Comparison of ENCODE assay signal across 1 cellular context in genomic region chr1:30764939-30765582, GRCh38.
TF ChIP-seq lines count a peak whose summit lies in the region.

No MANE protein-coding gene starts in this region.

TF ChIP-seq in GM12878, 131 proteins besides CTCF, POLR2A, EP300 and RAD21 (continued from another document and continues in another):
- no peak for TF ChIP-seq CUX1 (IDR thresholded peaks at IDR 0.05; ENCODE audit: insufficient replicate concordance, low read depth, low read length)
- TF ChIP-seq IRF5 (IDR thresholded peaks at IDR 0.05; ENCODE audit: borderline replicate concordance), result no peak
- peak; percentile 94 for TF ChIP-seq IKZF1 (conservative IDR thresholded peaks at IDR 0.05)
- TF ChIP-seq BMI1 (IDR thresholded peaks at IDR 0.05; ENCODE audit: borderline replicate concordance), result peak; percentile 73; the same call in 1 of the 2 replicates
- TF ChIP-seq RFX5 (IDR thresholded peaks at IDR 0.05; ENCODE audit: low read depth, low read length), result no peak
- no peak for TF ChIP-seq USF1 (IDR thresholded peaks at IDR 0.05; ENCODE audit: borderline replicate concordance, extremely low read length, insufficient read depth, low read depth, low read length)
- TF ChIP-seq RELB (IDR thresholded peaks at IDR 0.05; ENCODE audit: low read depth), result peak; percentile 95
- no peak for TF ChIP-seq CBX5 (IDR thresholded peaks at IDR 0.05; ENCODE audit: low read depth)
- TF ChIP-seq WRNIP1 (IDR thresholded peaks at IDR 0.05; ENCODE audit: borderline replicate concordance, low read depth, low read length), result no peak
- TF ChIP-seq RCOR1 (conservative IDR thresholded peaks at IDR 0.05; ENCODE audit: low read depth, low read length), result no peak
- TF ChIP-seq HDAC6 (IDR thresholded peaks at IDR 0.05; ENCODE audit: unreplicated experiment), result no peak
- no peak for TF ChIP-seq ASH2L (IDR thresholded peaks at IDR 0.05; ENCODE audit: borderline replicate concordance, low read depth)
- TF ChIP-seq STAT1 (conservative IDR thresholded peaks at IDR 0.05), result no peak
- TF ChIP-seq GABPA (IDR thresholded peaks at IDR 0.05; ENCODE audit: low read depth), result no peak
- TF ChIP-seq FOS (IDR thresholded peaks at IDR 0.05; ENCODE audit: borderline replicate concordance, extremely low read depth, insufficient read length), result no peak
- TF ChIP-seq SMAD5 (IDR thresholded peaks at IDR 0.05; ENCODE audit: low read depth), result no peak
- TF ChIP-seq NFXL1 (IDR thresholded peaks at IDR 0.05; ENCODE audit: borderline replicate concordance), result no peak
- no peak for TF ChIP-seq NFYA (IDR thresholded peaks at IDR 0.05; ENCODE audit: borderline replicate concordance, low read depth, low read length)
- peak; percentile 93 for TF ChIP-seq NR2F1 (conservative IDR thresholded peaks at IDR 0.05)
- no peak for TF ChIP-seq NKRF (conservative IDR thresholded peaks at IDR 0.05)
- no peak for TF ChIP-seq CREB1 (IDR thresholded peaks at IDR 0.05; ENCODE audit: low read depth)
- 0 out of 2 replicates have a peak, but pooled peaks have one; percentile 47 for TF ChIP-seq STAT3 (IDR thresholded peaks at IDR 0.05; ENCODE audit: low read depth, low read length)
- peak; percentile 93 for TF ChIP-seq JUNB (IDR thresholded peaks at IDR 0.05)
- peak; percentile 93 for TF ChIP-seq CREM (IDR thresholded peaks at IDR 0.05; ENCODE audit: low read depth)
- TF ChIP-seq MEF2A (IDR thresholded peaks at IDR 0.05; ENCODE audit: insufficient read depth, low read depth, low read length), result peak; percentile 98
- TF ChIP-seq ZNF592 (IDR thresholded peaks at IDR 0.05), result no peak
- TF ChIP-seq NR2C1 (IDR thresholded peaks at IDR 0.05), result no peak
- peak; percentile 96 for TF ChIP-seq MEF2B (IDR thresholded peaks at IDR 0.05; ENCODE audit: partially characterized antibody, poor library complexity, severe bottlenecking)
- no peak for TF ChIP-seq MXI1 (IDR thresholded peaks at IDR 0.05; ENCODE audit: low read depth, low read length)
- no peak for TF ChIP-seq KDM1A (IDR thresholded peaks at IDR 0.05; ENCODE audit: borderline replicate concordance)
- TF ChIP-seq RELA (IDR thresholded peaks at IDR 0.05; ENCODE audit: borderline replicate concordance, partially characterized antibody), result peak; percentile 99
- TF ChIP-seq ATF2 (IDR thresholded peaks at IDR 0.05; ENCODE audit: low read length), result no peak
- no peak for TF ChIP-seq HDAC2 (IDR thresholded peaks at IDR 0.05)
- no peak for TF ChIP-seq ZNF622 (IDR thresholded peaks at IDR 0.05)
- TF ChIP-seq NFIC (IDR thresholded peaks at IDR 0.05; ENCODE audit: low read depth, low read length), result no peak
- TF ChIP-seq HCFC1 (IDR thresholded peaks at IDR 0.05; ENCODE audit: low read length), result no peak
- no peak; the same call in 1 of the 2 replicates for TF ChIP-seq ZNF207 (IDR thresholded peaks at IDR 0.05; ENCODE audit: borderline replicate concordance)
- TF ChIP-seq SRF (IDR thresholded peaks at IDR 0.05; ENCODE audit: low read depth in 2 of 2, low read length in 2 of 2), result no peak
- no peak for TF ChIP-seq RBBP5 (conservative IDR thresholded peaks at IDR 0.05)
- TF ChIP-seq SP1 (IDR thresholded peaks at IDR 0.05; ENCODE audit: low read depth, low read length), result peak; percentile 69
- no peak for TF ChIP-seq RB1 (IDR thresholded peaks at IDR 0.05; ENCODE audit: borderline replicate concordance)
- TF ChIP-seq PKNOX1 (IDR thresholded peaks at IDR 0.05), result peak; percentile 96
- TF ChIP-seq BACH1 (IDR thresholded peaks at IDR 0.05; ENCODE audit: borderline replicate concordance), result peak; percentile 89; the same call in 1 of the 2 replicates
- TF ChIP-seq NBN (IDR thresholded peaks at IDR 0.05), result peak; percentile 88
- peak; percentile 77 for TF ChIP-seq TBL1XR1 (IDR thresholded peaks at IDR 0.05; ENCODE audit: low read depth, low read length)
- no peak; the same call in 1 of the 2 replicates for TF ChIP-seq MAX (IDR thresholded peaks at IDR 0.05; ENCODE audit: low read depth, low read length)
- no peak for TF ChIP-seq POLR2AphosphoS2 (IDR thresholded peaks at IDR 0.05; ENCODE audit: low read depth, low read length)
